ENCODE assay signal across 8 cellular contexts in the genomic region with DNA sequence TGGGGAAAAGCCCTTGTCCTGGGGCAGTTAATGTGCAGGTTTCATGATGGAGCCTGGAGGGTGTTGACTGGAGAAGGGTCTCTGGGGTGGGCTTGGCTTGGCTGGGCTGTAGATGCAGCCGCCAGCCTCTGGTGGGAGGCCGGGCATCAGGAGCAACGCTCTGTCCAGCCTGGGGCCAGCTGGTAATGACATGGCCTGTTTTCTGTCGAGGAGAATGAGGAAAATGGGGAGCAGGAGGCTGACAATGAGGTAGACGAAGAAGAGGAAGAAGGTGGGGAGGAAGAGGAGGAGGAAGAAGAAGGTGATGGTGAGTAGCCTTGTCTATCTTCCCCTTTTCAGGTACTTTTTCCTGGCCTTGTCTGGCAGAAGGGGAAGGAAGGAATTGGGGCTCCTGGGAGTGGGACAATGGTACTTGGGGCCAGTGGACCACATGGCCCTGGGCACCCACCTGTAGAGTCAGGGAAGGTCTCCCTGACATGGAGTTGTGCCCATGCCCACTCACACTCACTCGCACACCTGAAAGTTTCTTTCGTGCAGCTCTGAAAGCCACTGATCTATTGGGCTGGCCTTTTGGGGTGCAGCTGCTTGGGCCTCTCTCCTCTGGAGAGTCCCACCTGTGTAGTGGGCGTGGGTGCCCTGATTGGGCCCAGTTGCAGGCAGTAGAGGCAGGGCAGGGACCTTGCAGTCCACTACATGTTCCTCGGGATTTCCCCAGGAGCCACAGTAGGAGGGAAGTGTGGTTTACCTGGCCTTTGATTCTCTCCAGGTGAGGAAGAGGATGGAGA. TPM values are rescaled to one million over a fixed set of nuclear protein-coding genes. Genes with fewer than 3 reads are reported as not detected.
A peak's percentile ranks its signal among the peaks of the same experiment; 100 is the strongest.
DNase-seq lines count a peak whose midpoint lies in the region; ATAC-seq and TF ChIP-seq lines count a peak whose summit lies in the region.

No MANE protein-coding gene starts in this region.

- H3K4me3 ChIP-seq in BLaER1, result peak overlapping the region; percentile 100
- peak overlapping the region; percentile 92 for H3K4me3 ChIP-seq in OCI-LY1 (ENCODE audit: low read depth, low read length, poor library complexity, severe bottlenecking)
- H3K4me3 ChIP-seq in ectodermal cell (ENCODE audit: insufficient read depth, low read depth, low read length), result peak overlapping the region; percentile 100
- H3K4me3 ChIP-seq in neural cell (ENCODE audit: low read length), result peak overlapping the region; percentile 100

- ATAC-seq in HG03159 (IDR thresholded peaks at IDR 0.05; ENCODE audit: unreplicated experiment) (no peak), HG02571 (IDR thresholded peaks at IDR 0.05; ENCODE audit: unreplicated experiment) (no peak)

- no peak for TF ChIP-seq RAD21 in neural cell (conservative IDR thresholded peaks at IDR 0.05)

- H4K20me1 ChIP-seq in BLaER1 (peaks cover 82% of the 10 kb centered on the region), OCI-LY1 (ENCODE audit: insufficient read depth, low read length) (no peaks in the 10 kb centered on the region), neural cell (ENCODE audit: insufficient read depth) (peaks cover 48% of the 10 kb centered on the region)

- H3K36me3 ChIP-seq in BLaER1 (peaks cover 67% of the 10 kb centered on the region), OCI-LY1 (ENCODE audit: insufficient read depth, low read length) (peaks cover 54% of the 10 kb centered on the region), ectodermal cell (ENCODE audit: control insufficient read depth, insufficient read depth, low read length) (peaks cover 22% of the 10 kb centered on the region), neural cell (ENCODE audit: insufficient read depth, low read length) (peaks cover 4% of the 10 kb centered on the region)

- peaks cover 49% of the 10 kb centered on the region for H3K4me1 ChIP-seq in BLaER1
- H3K4me1 ChIP-seq in OCI-LY1 (ENCODE audit: insufficient read depth, low read length, severe bottlenecking), result peaks cover 35% of the 10 kb centered on the region
- peaks cover 25% of the 10 kb centered on the region for H3K4me1 ChIP-seq in ectodermal cell (ENCODE audit: control insufficient read depth, insufficient read depth, low read length)

- no peaks in the 10 kb centered on the region for H3K9me2 ChIP-seq in OCI-LY1 (ENCODE audit: low read depth, low read length)
- no peaks in the 10 kb centered on the region for H3K9me2 ChIP-seq in neural cell (ENCODE audit: insufficient read depth, low read length)

- H3K79me2 ChIP-seq in OCI-LY1 (ENCODE audit: insufficient read depth, low read length) (peaks cover 38% of the 10 kb centered on the region), neural cell (replicated peaks; ENCODE audit: insufficient read depth, low read length) (peaks cover 50% of the 10 kb centered on the region)

- H3K27me3 ChIP-seq in BLaER1 (no peaks in the 10 kb centered on the region), OCI-LY1 (ENCODE audit: insufficient read depth, low read length) (no peaks in the 10 kb centered on the region), ectodermal cell (ENCODE audit: control insufficient read depth, insufficient read depth, low read length, poor library complexity, severe bottlenecking) (no peaks in the 10 kb centered on the region), neural cell (ENCODE audit: insufficient read depth, low read depth, low read length) (no peaks in the 10 kb centered on the region)

- H3K4me2 ChIP-seq in BLaER1 (peak overlapping the region; percentile 100), OCI-LY1 (ENCODE audit: low read length) (peak overlapping the region; percentile 87), neural cell (ENCODE audit: low read length) (peak overlapping the region; percentile 96)

- DNase-seq in NCI-H82 treated with DMSO at 0.1 percent for 48 hours (lab: John Stamatoyannopoulos, UW; ENCODE audit: unreplicated experiment) (no peak), SHP77 treated with DMSO at 0.1 percent for 48 hours (lab: John Stamatoyannopoulos, UW) (no peak)

- H3F3A ChIP-seq in OCI-LY1 (ENCODE audit: insufficient read depth, low read length) (peaks cover 35% of the 10 kb centered on the region), neural cell (ENCODE audit: insufficient read depth, low read length, poor library complexity, severe bottlenecking) (peaks cover 11% of the 10 kb centered on the region)

- peak overlapping the region; percentile 100 for H3K9ac ChIP-seq in BLaER1
- peak overlapping the region; percentile 85 for H3K9ac ChIP-seq in OCI-LY1 (ENCODE audit: low read length)
- H3K9ac ChIP-seq in neural cell (ENCODE audit: low read length), result peak overlapping the region; percentile 99

- WGBS in ectodermal cell, 2 experiments, result 62 to 70% methylated on average over 9 of the region's 9 CpGs

- H3K9me3 ChIP-seq in BLaER1, result no peaks in the 10 kb centered on the region
- H3K9me3 ChIP-seq in OCI-LY1 (ENCODE audit: low read length), result no peaks in the 10 kb centered on the region
- H3K9me3 ChIP-seq in ectodermal cell (ENCODE audit: control insufficient read depth, low read length), result no peaks in the 10 kb centered on the region
- H3K9me3 ChIP-seq in neural cell (ENCODE audit: low read length), result no peaks in the 10 kb centered on the region

- TF ChIP-seq CTCF in OCI-LY1 (IDR thresholded peaks at IDR 0.05; ENCODE audit: low read length) (no peak), neural cell (IDR thresholded peaks at IDR 0.05; ENCODE audit: poor library complexity, severe bottlenecking) (no peak)

- no peak overlapping the region for H2AFZ ChIP-seq in OCI-LY1 (ENCODE audit: low read length)
- H2AFZ ChIP-seq in neural cell (ENCODE audit: low read depth, low read length), result no peak overlapping the region

- peak overlapping the region; percentile 100 for H3K27ac ChIP-seq in BLaER1
- peak overlapping the region; percentile 68 for H3K27ac ChIP-seq in OCI-LY1 (ENCODE audit: low read depth, low read length, poor library complexity, severe bottlenecking)
- H3K27ac ChIP-seq in ectodermal cell (ENCODE audit: insufficient read depth, low read depth, low read length, poor library complexity, severe bottlenecking), result peak overlapping the region; percentile 51
- H3K27ac ChIP-seq in neural cell (ENCODE audit: low read length), result no peak overlapping the region

- TF ChIP-seq EP300 in neural cell (conservative IDR thresholded peaks at IDR 0.05; ENCODE audit: poor library complexity, severe bottlenecking), result no peak

TF ChIP-seq in neural cell, 6 proteins besides CTCF, POLR2A, EP300 and RAD21:
- TF ChIP-seq POLR2AphosphoS5 (IDR thresholded peaks at IDR 0.05) (no peak), TAF1 (IDR thresholded peaks at IDR 0.05; ENCODE audit: low read depth) (no peak), EZH2 (IDR thresholded peaks at IDR 0.05; ENCODE audit: borderline replicate concordance, insufficient read depth, low read length, poor library complexity, severe bottlenecking) (no peak), SMC3 (conservative IDR thresholded peaks at IDR 0.05; ENCODE audit: poor library complexity) (no peak), REST (IDR thresholded peaks at IDR 0.05; ENCODE audit: borderline replicate concordance) (no peak), MXI1 (conservative IDR thresholded peaks at IDR 0.05; ENCODE audit: poor library complexity, severe bottlenecking) (no peak)

RNA-seq across cellular contexts. Expression of gene PTMA, which starts 3.5 kb away (rescaled TPM):
- 2,543 TPM for polyA plus RNA-seq in ectodermal cell (2013, experiment 1 of 4)
- polyA plus RNA-seq in ectodermal cell (2013, experiment 2 of 4), result 2,084 TPM
- 1,855 TPM for polyA plus RNA-seq in ectodermal cell (2013, experiment 3 of 4)
- 1,983 TPM for polyA plus RNA-seq in ectodermal cell (2013, experiment 4 of 4)
- polyA plus RNA-seq in neural cell, result 1,579 and 2,091 TPM in 2 replicates
- polyA minus RNA-seq in neural cell, result 690 and 761 TPM in 2 replicates
